In the genomic region with DNA sequence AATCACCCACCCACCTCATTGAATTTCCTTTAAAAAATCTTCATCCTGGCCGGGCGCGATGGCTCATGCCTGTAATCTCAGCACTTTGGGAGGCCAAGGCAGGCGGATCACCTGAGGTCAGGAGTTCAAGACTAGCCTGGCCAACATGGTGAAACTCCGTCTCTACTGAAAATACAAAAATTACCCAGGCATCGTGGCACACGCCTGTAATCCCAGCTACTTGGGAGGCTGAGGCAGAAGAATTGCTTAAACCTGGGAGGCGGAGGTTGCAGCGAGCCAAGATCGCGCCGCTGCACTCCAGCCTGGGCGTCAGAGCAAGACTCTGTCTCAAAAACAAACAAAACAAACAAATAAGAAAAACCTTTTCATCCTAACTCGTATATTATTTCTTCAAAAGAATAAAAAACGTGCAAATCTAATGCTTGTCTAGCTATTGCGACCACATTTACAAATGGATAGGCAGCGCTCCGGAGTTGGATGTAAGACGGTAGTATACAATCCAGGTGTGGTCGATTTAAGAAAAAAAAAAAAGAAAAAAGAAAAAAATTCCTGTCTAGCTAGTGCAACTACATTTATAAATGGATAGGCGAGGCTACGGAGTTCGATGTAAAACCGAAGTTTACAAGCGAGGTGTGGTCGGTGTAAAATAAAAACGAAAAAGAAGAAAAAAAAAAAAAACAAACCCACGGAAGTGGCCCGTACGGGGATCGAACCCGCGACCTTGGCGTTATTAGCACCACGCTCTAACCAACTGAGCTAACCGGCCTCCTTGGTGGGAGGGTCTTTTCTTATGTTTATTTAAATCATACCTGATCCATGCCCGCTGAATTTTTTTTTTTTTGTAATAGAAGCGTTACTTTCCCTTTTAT, we compare ENCODE assay signal across 8 cellular contexts.
DNase-seq lines count a peak whose midpoint lies in the region; ATAC-seq and TF ChIP-seq lines count a peak whose summit lies in the region.
"Not testable (repeated sequence)": the region's sequence is repeated elsewhere in the genome, so short reads cannot be mapped to it uniquely, and the experiment has no call there.

No MANE protein-coding gene starts in this region.

- H3K4me3 ChIP-seq in H7 (ENCODE audit: insufficient read depth, low read depth, low read length) (peak overlapping the region; percentile 91), fibroblast of villous mesenchyme (ENCODE audit: low read depth, low read length) (peak overlapping the region; percentile 81)

- H3K4me1 Mint-ChIP-seq in CD4-positive, alpha-beta T cell (ENCODE audit: low read depth) = peaks cover 24% of the 10 kb centered on the region
- H3K4me1 Mint-ChIP-seq in activated naive CD8-positive, alpha-beta T cell (ENCODE audit: low read depth) = not testable (repeated sequence)

- peak; percentile 54 to 72 (median 60) for DNase-seq in CD4-positive, alpha-beta T cell
- DNase-seq in H7 = peak; percentile 50
- peak; percentile 32 for DNase-seq in NCI-H1694 treated with DMSO at 0.1 percent for 48 hours (lab: John Stamatoyannopoulos, UW)
- peak; percentile 24 for DNase-seq in T-helper 22 cell (ENCODE audit: low read depth)
- DNase-seq in fibroblast of villous mesenchyme (ENCODE audit: low read depth) = peak; percentile 53
- peak; percentile 47 for DNase-seq in myocyte (ENCODE audit: low read depth)
- DNase-seq in stimulated activated CD8-positive, alpha-beta memory T cell treated with anti-CD3 and anti-CD28 coated beads, Interleukin-15, amount 100 ng/mL, for 24 hours (ENCODE audit: low read depth) = peak; percentile 50

- peaks cover 25% of the 10 kb centered on the region for H3K36me3 Mint-ChIP-seq in CD4-positive, alpha-beta T cell (ENCODE audit: low read depth)
- H3K36me3 Mint-ChIP-seq in activated naive CD8-positive, alpha-beta T cell = not testable (repeated sequence)

- intact Hi-C loops in CD4-positive, alpha-beta T cell (cut with DNase I, micrococcal nuclease) = loop anchor here (1.0 to 5.0 kb wide), 8 partner anchors 14 to 726 kb away; no protein-coding TSS in a partner anchor

- TF ChIP-seq CTCF in CD4-positive, alpha-beta T cell (IDR thresholded peaks at IDR 0.05); fibroblast of villous mesenchyme (IDR thresholded peaks at IDR 0.05; ENCODE audit: insufficient read depth, low read depth, low read length): not testable (repeated sequence)

- POLR2A ChIA-PET in CD4-positive, alpha-beta T cell (lab: Charles Lee) = interaction anchor here (0.6 to 3.2 kb wide), 33 partner anchors 9 to 1661 kb away, joined by 3 to 35 read pairs (median 5); a partner anchor contains a TSS

- peak overlapping the region; percentile 99 for H3K4me3 Mint-ChIP-seq in CD4-positive, alpha-beta T cell
- H3K4me3 Mint-ChIP-seq in activated naive CD8-positive, alpha-beta T cell = peak overlapping the region; percentile 96

- peak overlapping the region; percentile 100 for H3K27ac Mint-ChIP-seq in CD4-positive, alpha-beta T cell
- peak overlapping the region; percentile 82 for H3K27ac Mint-ChIP-seq in activated naive CD8-positive, alpha-beta T cell

- H3K9me3 ChIP-seq in CD4-positive, alpha-beta T cell (ENCODE audit: control insufficient read depth, low read length) = not testable (repeated sequence)

- H3K27ac ChIP-seq in CD4-positive, alpha-beta T cell (ENCODE audit: low read depth, low read length) = not testable (repeated sequence)

- H3K27me3 Mint-ChIP-seq in CD4-positive, alpha-beta T cell = peaks cover 24% of the 10 kb centered on the region
- not testable (repeated sequence) for H3K27me3 Mint-ChIP-seq in activated naive CD8-positive, alpha-beta T cell

- not testable (repeated sequence) for H3K27me3 ChIP-seq in CD4-positive, alpha-beta T cell (ENCODE audit: control insufficient read depth, insufficient read depth, low read length); H7 (ENCODE audit: control insufficient read depth, insufficient read depth, low read length)

- peak; percentile 47 for ATAC-seq in CD4-positive, alpha-beta T cell (ENCODE audit: poor library complexity)

- CTCF ChIA-PET in CD4-positive, alpha-beta T cell (lab: Charles Lee) = interaction anchor here (0.6 to 3.0 kb wide), 24 partner anchors 12 to 1184 kb away, joined by 3 to 20 read pairs (median 3); a partner anchor contains a TSS

- H3K36me3 ChIP-seq in H7 (replicated peaks; ENCODE audit: control insufficient read depth, insufficient read depth, low read length) = not testable (repeated sequence)

- H3K9me3 Mint-ChIP-seq in CD4-positive, alpha-beta T cell; activated naive CD8-positive, alpha-beta T cell (ENCODE audit: low read depth): not testable (repeated sequence)
